In genomic region chr16:7313170-7313569, GRCh38 we compare ENCODE assay signal across 11 cellular contexts. TPM values are rescaled to one million over a fixed set of nuclear protein-coding genes. Genes with fewer than 3 reads are reported as not detected.
DNase-seq lines count a peak whose midpoint lies in the region; TF ChIP-seq lines count a peak whose summit lies in the region.
"Had no signal": no experiment of that assay in that cellular context is flagged by ENCODE, and none has a peak within 500 bp of the region (broad histone marks: within the 10 kb centered on the region; RNA-seq: fewer than 3 reads in every experiment).

No MANE protein-coding gene starts in this region.

- H3K27me3 Mint-ChIP-seq in glutamatergic neuron (ENCODE audit: unreplicated experiment), result no peaks in the 10 kb centered on the region
- peaks cover 31% of the 10 kb centered on the region for H3K27me3 Mint-ChIP-seq in type B pancreatic cell

- POLR2A ChIA-PET in OCI-LY7 (lab: Charles Lee), result no interaction called here

- H3K4me1 ChIP-seq in OCI-LY7 (ENCODE audit: insufficient read depth, low read length, poor library complexity, severe bottlenecking), result no peaks in the 10 kb centered on the region
- H3K4me1 ChIP-seq: foreskin keratinocyte, upper lobe of left lung had no signal

- H2AFZ ChIP-seq in OCI-LY7 (ENCODE audit: low read length), result no peak overlapping the region

- H3K36me3 Mint-ChIP-seq in glutamatergic neuron (ENCODE audit: unreplicated experiment) (peaks cover 5% of the 10 kb centered on the region), type B pancreatic cell (no peaks in the 10 kb centered on the region)

- intact Hi-C loops in OCI-LY7 (cut with micrococcal nuclease; ENCODE audit: unreplicated experiment), result no loop called here

- in situ Hi-C loops in G401 (cut with HindIII; ENCODE audit: low sequenced_read_pairs), result no loop called here

- no peaks in the 10 kb centered on the region for H3K9me3 ChIP-seq in OCI-LY7 (ENCODE audit: low read length)
- H3K9me3 ChIP-seq: upper lobe of left lung had no signal

- H3K27ac Mint-ChIP-seq in glutamatergic neuron (ENCODE audit: unreplicated experiment) (no peak overlapping the region), type B pancreatic cell (no peak overlapping the region)

- no peaks in the 10 kb centered on the region for H3K79me2 ChIP-seq in OCI-LY7 (ENCODE audit: insufficient read depth, low read depth, low read length)

- BruUV-seq in OCI-LY7 (replicated peaks; lab: Mats Ljungman, UMichigan), result no TSS peak

- peaks cover 15% of the 10 kb centered on the region for H3K9me3 Mint-ChIP-seq in glutamatergic neuron (ENCODE audit: unreplicated experiment)
- H3K9me3 Mint-ChIP-seq in type B pancreatic cell, result no peaks in the 10 kb centered on the region

- no peaks in the 10 kb centered on the region for H3K36me3 ChIP-seq in OCI-LY7 (ENCODE audit: insufficient read depth, low read length)
- H3K36me3 ChIP-seq: cardiac muscle cell, upper lobe of left lung had no signal

- no peak overlapping the region for H3K4me3 ChIP-seq in OCI-LY7 (ENCODE audit: low read depth, low read length, poor library complexity, severe bottlenecking)
- H3K4me3 ChIP-seq: cardiac muscle cell, upper lobe of left lung had no signal

- H4K20me1 ChIP-seq in OCI-LY7 (ENCODE audit: insufficient read depth, low read length), result no peaks in the 10 kb centered on the region

- H3K27ac ChIP-seq in OCI-LY7 (ENCODE audit: low read depth, low read length, poor library complexity, severe bottlenecking), result no peak overlapping the region
- H3K27ac ChIP-seq: cardiac muscle cell, foreskin keratinocyte, upper lobe of left lung had no signal

- H3K9me2 ChIP-seq in OCI-LY7 (ENCODE audit: insufficient read depth, low read length), result no peaks in the 10 kb centered on the region

- H3K4me1 Mint-ChIP-seq in glutamatergic neuron (ENCODE audit: low read depth, unreplicated experiment) (peaks cover 14% of the 10 kb centered on the region), type B pancreatic cell (ENCODE audit: unreplicated experiment) (peaks cover 10% of the 10 kb centered on the region)

- no peak overlapping the region for H3K4me2 ChIP-seq in OCI-LY7 (ENCODE audit: low read length)

- CTCF ChIA-PET in OCI-LY7 (lab: Charles Lee; ENCODE audit: unreplicated experiment), result no interaction called here

- DNase-seq in NCI-H82 (lab: John Stamatoyannopoulos, UW) (peak; percentile 38), NCI-H82 treated with DMSO at 0.1 percent for 48 hours (lab: John Stamatoyannopoulos, UW; ENCODE audit: unreplicated experiment) (no peak), OCI-LY7 (ENCODE audit: low spot score) (peak; percentile 1), glutamatergic neuron (peak; percentile 20), type B pancreatic cell (ENCODE audit: extremely low spot score, unreplicated experiment) (no peak), NCI-H510A treated with DMSO at 0.1 percent for 48 hours (lab: John Stamatoyannopoulos, UW) (no peak), G401 (ENCODE audit: low spot score) (no peak), NCI-H1930 (lab: John Stamatoyannopoulos, UW) (no peak)
- DNase-seq: foreskin keratinocyte, upper lobe of left lung had no signal

- TF ChIP-seq CTCF in OCI-LY7 (conservative IDR thresholded peaks at IDR 0.05; ENCODE audit: low read length) (peak; percentile 70), glutamatergic neuron (IDR thresholded peaks at IDR 0.05; ENCODE audit: partially characterized antibody, unreplicated experiment) (peak; percentile 70), type B pancreatic cell (conservative IDR thresholded peaks at IDR 0.05) (peak; percentile 80)

- H3K4me3 Mint-ChIP-seq in glutamatergic neuron (ENCODE audit: unreplicated experiment) (no peak overlapping the region), type B pancreatic cell (no peak overlapping the region)

RNA-seq across cellular contexts. Expression of gene RBFOX1, which starts 19.5 kb away (rescaled TPM):
- not detected in 2 replicates for total RNA-seq in OCI-LY7 (2014; rRNA removed; shearing (Covaris generic))
- total RNA-seq in OCI-LY7 (2022) (not detected in 2 replicates), glutamatergic neuron (ENCODE audit: unreplicated experiment) (30.5 TPM), type B pancreatic cell (ENCODE audit: low replicate concordance) (1.7 and 21.0 TPM in 2 replicates)
- total RNA-seq in G401 (2014; rRNA removed; shearing (Covaris generic)), result not detected in 2 replicates
- total RNA-seq: foreskin keratinocyte, upper lobe of left lung had no signal

Comparison
In these comparisons a context has a peak if more than half of its experiments do, and no peak if none do; other contexts are left out.
1. DNase-seq: peak in NCI-H82 (single experiment), OCI-LY7 (single experiment) and glutamatergic neuron (single experiment); none in NCI-H82 treated with DMSO at 0.1 percent for 48 hours (single experiment), type B pancreatic cell (single experiment), NCI-H510A treated with DMSO at 0.1 percent for 48 hours (single experiment), G401 (single experiment) and NCI-H1930 (0 of 2).
2. Peak in every context shown above with its lines, with median percentiles within 50 percentile points of each other: CTCF ChIP-seq.